1 cellular context compared by ENCODE assay signal in genomic region chr6:110856296-110856695, GRCh38.
TF ChIP-seq lines count a peak whose summit lies in the region.

No MANE protein-coding gene starts in this region.

TF ChIP-seq in K562, 482 proteins besides CTCF, POLR2A, EP300 and RAD21 (continued from another document and continues in another):
- TF ChIP-seq MGA (IDR thresholded peaks at IDR 0.05) (no peak), HCFC1 (IDR thresholded peaks at IDR 0.05; ENCODE audit: low read depth, low read length) (no peak), CTBP1 (IDR thresholded peaks at IDR 0.05; ENCODE audit: borderline replicate concordance) (peak; percentile 54; the same call in 1 of the 2 replicates), COPS2 (conservative IDR thresholded peaks at IDR 0.05) (no peak), TCFL5 (CRISPR knock-in tag; conservative IDR thresholded peaks at IDR 0.05) (no peak), ESRRA (IDR thresholded peaks at IDR 0.05; ENCODE audit: borderline replicate concordance, low read depth) (no peak), ZNF324 (CRISPR knock-in tag; IDR thresholded peaks at IDR 0.05) (no peak), NFE2L1 (tag; IDR thresholded peaks at IDR 0.05; ENCODE audit: borderline replicate concordance, low read depth) (no peak), ATF7 (IDR thresholded peaks at IDR 0.05) (no peak), MCM5 (IDR thresholded peaks at IDR 0.05; ENCODE audit: low read depth) (no peak), ZNF239 (CRISPR knock-in tag; IDR thresholded peaks at IDR 0.05) (no peak), ZNF124 (CRISPR knock-in tag; IDR thresholded peaks at IDR 0.05) (no peak), TGIF2 (CRISPR knock-in tag; IDR thresholded peaks at IDR 0.05) (no peak), ZNF384 (IDR thresholded peaks at IDR 0.05; ENCODE audit: low read depth, low read length) (no peak), SMC3 (conservative IDR thresholded peaks at IDR 0.05; ENCODE audit: insufficient read depth, low read depth, low read length) (no peak), ZNF511 (CRISPR knock-in tag; IDR thresholded peaks at IDR 0.05) (no peak)
- TF ChIP-seq, protein P1, sequence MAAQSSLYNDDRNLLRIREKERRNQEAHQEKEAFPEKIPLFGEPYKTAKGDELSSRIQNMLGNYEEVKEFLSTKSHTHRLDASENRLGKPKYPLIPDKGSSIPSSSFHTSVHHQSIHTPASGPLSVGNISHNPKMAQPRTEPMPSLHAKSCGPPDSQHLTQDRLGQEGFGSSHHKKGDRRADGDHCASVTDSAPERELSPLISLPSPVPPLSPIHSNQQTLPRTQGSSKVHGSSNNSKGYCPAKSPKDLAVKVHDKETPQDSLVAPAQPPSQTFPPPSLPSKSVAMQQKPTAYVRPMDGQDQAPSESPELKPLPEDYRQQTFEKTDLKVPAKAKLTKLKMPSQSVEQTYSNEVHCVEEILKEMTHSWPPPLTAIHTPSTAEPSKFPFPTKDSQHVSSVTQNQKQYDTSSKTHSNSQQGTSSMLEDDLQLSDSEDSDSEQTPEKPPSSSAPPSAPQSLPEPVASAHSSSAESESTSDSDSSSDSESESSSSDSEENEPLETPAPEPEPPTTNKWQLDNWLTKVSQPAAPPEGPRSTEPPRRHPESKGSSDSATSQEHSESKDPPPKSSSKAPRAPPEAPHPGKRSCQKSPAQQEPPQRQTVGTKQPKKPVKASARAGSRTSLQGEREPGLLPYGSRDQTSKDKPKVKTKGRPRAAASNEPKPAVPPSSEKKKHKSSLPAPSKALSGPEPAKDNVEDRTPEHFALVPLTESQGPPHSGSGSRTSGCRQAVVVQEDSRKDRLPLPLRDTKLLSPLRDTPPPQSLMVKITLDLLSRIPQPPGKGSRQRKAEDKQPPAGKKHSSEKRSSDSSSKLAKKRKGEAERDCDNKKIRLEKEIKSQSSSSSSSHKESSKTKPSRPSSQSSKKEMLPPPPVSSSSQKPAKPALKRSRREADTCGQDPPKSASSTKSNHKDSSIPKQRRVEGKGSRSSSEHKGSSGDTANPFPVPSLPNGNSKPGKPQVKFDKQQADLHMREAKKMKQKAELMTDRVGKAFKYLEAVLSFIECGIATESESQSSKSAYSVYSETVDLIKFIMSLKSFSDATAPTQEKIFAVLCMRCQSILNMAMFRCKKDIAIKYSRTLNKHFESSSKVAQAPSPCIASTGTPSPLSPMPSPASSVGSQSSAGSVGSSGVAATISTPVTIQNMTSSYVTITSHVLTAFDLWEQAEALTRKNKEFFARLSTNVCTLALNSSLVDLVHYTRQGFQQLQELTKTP (IDR thresholded peaks at IDR 0.05; ENCODE audit: low read depth in 1 of 2, partially characterized antibody in 2 of 2): no peak
- TF ChIP-seq, protein P2, sequence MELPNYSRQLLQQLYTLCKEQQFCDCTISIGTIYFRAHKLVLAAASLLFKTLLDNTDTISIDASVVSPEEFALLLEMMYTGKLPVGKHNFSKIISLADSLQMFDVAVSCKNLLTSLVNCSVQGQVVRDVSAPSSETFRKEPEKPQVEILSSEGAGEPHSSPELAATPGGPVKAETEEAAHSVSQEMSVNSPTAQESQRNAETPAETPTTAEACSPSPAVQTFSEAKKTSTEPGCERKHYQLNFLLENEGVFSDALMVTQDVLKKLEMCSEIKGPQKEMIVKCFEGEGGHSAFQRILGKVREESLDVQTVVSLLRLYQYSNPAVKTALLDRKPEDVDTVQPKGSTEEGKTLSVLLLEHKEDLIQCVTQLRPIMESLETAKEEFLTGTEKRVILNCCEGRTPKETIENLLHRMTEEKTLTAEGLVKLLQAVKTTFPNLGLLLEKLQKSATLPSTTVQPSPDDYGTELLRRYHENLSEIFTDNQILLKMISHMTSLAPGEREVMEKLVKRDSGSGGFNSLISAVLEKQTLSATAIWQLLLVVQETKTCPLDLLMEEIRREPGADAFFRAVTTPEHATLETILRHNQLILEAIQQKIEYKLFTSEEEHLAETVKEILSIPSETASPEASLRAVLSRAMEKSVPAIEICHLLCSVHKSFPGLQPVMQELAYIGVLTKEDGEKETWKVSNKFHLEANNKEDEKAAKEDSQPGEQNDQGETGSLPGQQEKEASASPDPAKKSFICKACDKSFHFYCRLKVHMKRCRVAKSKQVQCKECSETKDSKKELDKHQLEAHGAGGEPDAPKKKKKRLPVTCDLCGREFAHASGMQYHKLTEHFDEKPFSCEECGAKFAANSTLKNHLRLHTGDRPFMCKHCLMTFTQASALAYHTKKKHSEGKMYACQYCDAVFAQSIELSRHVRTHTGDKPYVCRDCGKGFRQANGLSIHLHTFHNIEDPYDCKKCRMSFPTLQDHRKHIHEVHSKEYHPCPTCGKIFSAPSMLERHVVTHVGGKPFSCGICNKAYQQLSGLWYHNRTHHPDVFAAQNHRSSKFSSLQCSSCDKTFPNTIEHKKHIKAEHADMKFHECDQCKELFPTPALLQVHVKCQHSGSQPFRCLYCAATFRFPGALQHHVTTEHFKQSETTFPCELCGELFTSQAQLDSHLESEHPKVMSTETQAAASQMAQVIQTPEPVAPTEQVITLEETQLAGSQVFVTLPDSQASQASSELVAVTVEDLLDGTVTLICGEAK (IDR thresholded peaks at IDR 0.05): no peak
- TF ChIP-seq, protein P2 (CRISPR knock-in tag; IDR thresholded peaks at IDR 0.05): no peak
- TF ChIP-seq, protein P3, sequence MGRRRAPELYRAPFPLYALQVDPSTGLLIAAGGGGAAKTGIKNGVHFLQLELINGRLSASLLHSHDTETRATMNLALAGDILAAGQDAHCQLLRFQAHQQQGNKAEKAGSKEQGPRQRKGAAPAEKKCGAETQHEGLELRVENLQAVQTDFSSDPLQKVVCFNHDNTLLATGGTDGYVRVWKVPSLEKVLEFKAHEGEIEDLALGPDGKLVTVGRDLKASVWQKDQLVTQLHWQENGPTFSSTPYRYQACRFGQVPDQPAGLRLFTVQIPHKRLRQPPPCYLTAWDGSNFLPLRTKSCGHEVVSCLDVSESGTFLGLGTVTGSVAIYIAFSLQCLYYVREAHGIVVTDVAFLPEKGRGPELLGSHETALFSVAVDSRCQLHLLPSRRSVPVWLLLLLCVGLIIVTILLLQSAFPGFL (CRISPR knock-in tag; IDR thresholded peaks at IDR 0.05): no peak
- TF ChIP-seq, protein P4, sequence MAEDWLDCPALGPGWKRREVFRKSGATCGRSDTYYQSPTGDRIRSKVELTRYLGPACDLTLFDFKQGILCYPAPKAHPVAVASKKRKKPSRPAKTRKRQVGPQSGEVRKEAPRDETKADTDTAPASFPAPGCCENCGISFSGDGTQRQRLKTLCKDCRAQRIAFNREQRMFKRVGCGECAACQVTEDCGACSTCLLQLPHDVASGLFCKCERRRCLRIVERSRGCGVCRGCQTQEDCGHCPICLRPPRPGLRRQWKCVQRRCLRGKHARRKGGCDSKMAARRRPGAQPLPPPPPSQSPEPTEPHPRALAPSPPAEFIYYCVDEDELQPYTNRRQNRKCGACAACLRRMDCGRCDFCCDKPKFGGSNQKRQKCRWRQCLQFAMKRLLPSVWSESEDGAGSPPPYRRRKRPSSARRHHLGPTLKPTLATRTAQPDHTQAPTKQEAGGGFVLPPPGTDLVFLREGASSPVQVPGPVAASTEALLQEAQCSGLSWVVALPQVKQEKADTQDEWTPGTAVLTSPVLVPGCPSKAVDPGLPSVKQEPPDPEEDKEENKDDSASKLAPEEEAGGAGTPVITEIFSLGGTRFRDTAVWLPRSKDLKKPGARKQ (CRISPR knock-in tag; IDR thresholded peaks at IDR 0.05): no peak
- TF ChIP-seq, protein P5, sequence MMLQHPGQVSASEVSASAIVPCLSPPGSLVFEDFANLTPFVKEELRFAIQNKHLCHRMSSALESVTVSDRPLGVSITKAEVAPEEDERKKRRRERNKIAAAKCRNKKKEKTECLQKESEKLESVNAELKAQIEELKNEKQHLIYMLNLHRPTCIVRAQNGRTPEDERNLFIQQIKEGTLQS (IDR thresholded peaks at IDR 0.05): peak; percentile 82
- TF ChIP-seq, protein P5 (CRISPR knock-in tag; conservative IDR thresholded peaks at IDR 0.05): no peak
